ENCODE assay signal across 15 cellular contexts in the genomic region with DNA sequence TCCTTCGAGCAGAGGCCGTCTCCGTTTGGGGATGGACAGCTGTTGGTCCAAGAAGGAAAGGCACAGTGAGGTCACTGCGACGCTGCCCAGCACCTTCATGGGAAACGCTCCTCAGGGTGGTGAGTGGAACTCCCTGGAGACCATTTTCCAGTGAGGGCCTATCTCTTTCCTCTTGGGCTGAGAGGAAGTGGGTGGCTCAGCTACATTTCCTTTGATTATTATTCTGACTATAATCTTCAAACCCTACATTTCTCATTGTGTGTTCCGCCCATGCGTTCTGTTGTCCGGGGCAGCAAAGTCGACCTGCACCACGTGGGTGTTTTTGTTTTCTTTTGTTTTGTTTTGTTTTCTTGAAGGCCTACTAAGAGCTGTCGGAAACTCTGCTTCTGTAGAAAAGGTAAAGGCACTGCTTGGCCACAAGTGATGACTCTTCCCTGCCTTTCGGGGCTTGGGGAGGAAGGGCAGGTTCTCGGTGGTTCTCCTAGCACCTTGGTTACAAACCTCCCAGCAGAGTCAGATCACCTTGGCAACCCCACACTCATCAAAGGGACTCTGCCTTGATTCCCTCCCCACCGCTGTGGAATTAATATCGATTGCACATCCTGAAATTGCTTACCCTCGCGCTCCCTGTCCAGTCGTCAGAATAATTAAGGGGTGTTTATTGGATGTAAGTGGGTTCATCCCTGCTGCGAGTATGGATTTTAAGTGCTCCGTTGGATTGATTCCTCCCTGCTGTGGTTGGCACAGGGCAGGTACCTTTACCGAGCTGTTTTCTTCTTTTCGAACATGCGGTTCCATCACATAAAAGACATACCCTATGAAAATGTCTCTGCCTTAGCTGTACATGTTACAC. TPM values are rescaled to one million over a fixed set of nuclear protein-coding genes. Genes with fewer than 3 reads are reported as not detected.
DNase-seq lines count a peak whose midpoint lies in the region; ATAC-seq and TF ChIP-seq lines count a peak whose summit lies in the region.
"Had no signal": no experiment of that assay in that cellular context is flagged by ENCODE, and none has a peak within 500 bp of the region (broad histone marks: within the 10 kb centered on the region; RNA-seq: fewer than 3 reads in every experiment).

No MANE protein-coding gene starts in this region.

- CTCF ChIA-PET in activated naive CD4-positive, alpha-beta T cell treated with anti-CD3 and anti-CD28 coated beads for 36 hours (lab: Charles Lee), result interaction anchor here (0.6 kb wide), 1 partner anchor 38 kb away, joined by 3 read pairs; no protein-coding TSS in a partner anchor
- CTCF ChIA-PET in SK-N-SH (lab: Yijun Ruan, JAX), result interaction anchor here (1.6 kb wide), 1 partner anchor 55 kb away, joined by 4 read pairs; no protein-coding TSS in a partner anchor

- H3F3A ChIP-seq in SK-N-SH (replicated peaks; ENCODE audit: insufficient read depth), result no peaks in the 10 kb centered on the region

- TF ChIP-seq EP300 in stomach (IDR thresholded peaks at IDR 0.05) (no peak), SK-N-SH (IDR thresholded peaks at IDR 0.05; ENCODE audit: borderline replicate concordance in 1 of 2, low read depth in 1 of 2, low read length in 1 of 2) (no peak)

- WGBS in stomach, 5 donors, result 73 to 79% (median 77%) methylated on average over 24 of the region's 24 CpGs
- WGBS in SK-N-SH (ENCODE audit: low lambda C conversion rate), result 93% methylated on average over 21 of the region's 24 CpGs

- no peak for TF ChIP-seq POLR2A in stomach (IDR thresholded peaks at IDR 0.05)

- no peak for TF ChIP-seq RAD21 in SK-N-SH (IDR thresholded peaks at IDR 0.05; ENCODE audit: low read length)

- H3K27me3 ChIP-seq in stomach (no peaks in the 10 kb centered on the region), SK-N-SH (ENCODE audit: insufficient read depth) (no peaks in the 10 kb centered on the region)
- H3K27me3 ChIP-seq: body of pancreas, vagina had no signal

- intact Hi-C loops in activated naive CD4-positive, alpha-beta T cell treated with anti-CD3 and anti-CD28 coated beads for 36 hours (cut with micrococcal nuclease), result no loop called here
- intact Hi-C loops in stomach (cut with DNase I; ENCODE audit: low total_unique reads), result no loop called here

- TF ChIP-seq CTCF in stomach (IDR thresholded peaks at IDR 0.05) (no peak), SK-N-SH (IDR thresholded peaks at IDR 0.05) (no peak)

- H3K4me1 Mint-ChIP-seq in activated naive CD4-positive, alpha-beta T cell treated with anti-CD3 and anti-CD28 coated beads for 36 hours (ENCODE audit: low read depth), result peaks cover 21% of the 10 kb centered on the region
- H3K4me1 Mint-ChIP-seq in activated T-helper 17 cell treated with anti-CD3 and anti-CD28 coated beads, Interleukin-2, amount 50 U/mL, for 72 hours, result peaks cover 23% of the 10 kb centered on the region
- peaks cover 15 to 16% of the 10 kb centered on the region in 2 donors for H3K4me1 Mint-ChIP-seq in immature natural killer cell

- H3K9ac ChIP-seq in SK-N-SH, result no peak overlapping the region

- no peaks in the 10 kb centered on the region for H3K9me3 ChIP-seq in stomach
- H3K9me3 ChIP-seq in SK-N-SH, result no peaks in the 10 kb centered on the region
- H3K9me3 ChIP-seq: body of pancreas, vagina had no signal

- no peak overlapping the region for H3K4me3 Mint-ChIP-seq in activated naive CD4-positive, alpha-beta T cell treated with anti-CD3 and anti-CD28 coated beads for 36 hours
- peak overlapping the region; percentile 62 for H3K4me3 Mint-ChIP-seq in activated T-helper 17 cell treated with anti-CD3 and anti-CD28 coated beads, Interleukin-2, amount 50 U/mL, for 72 hours
- H3K4me3 Mint-ChIP-seq in immature natural killer cell, result no peak overlapping the region

- H3K9me2 ChIP-seq in SK-N-SH, result no peaks in the 10 kb centered on the region

- H3K79me2 ChIP-seq in SK-N-SH (ENCODE audit: insufficient read depth), result peaks cover 10% of the 10 kb centered on the region; the same call in 1 of the 2 replicates

- H2AFZ ChIP-seq in SK-N-SH (ENCODE audit: low read depth), result no peak overlapping the region

- H3K4me3 ChIP-seq in stomach, result no peak overlapping the region
- no peak overlapping the region for H3K4me3 ChIP-seq in SK-N-SH (ENCODE audit: low read depth in 2 of 2, low read length in 1 of 2)
- H3K4me3 ChIP-seq: body of pancreas, vagina had no signal

- POLR2A ChIA-PET in SK-N-SH (lab: Yijun Ruan, JAX), result interaction anchor here (0.6 kb wide), 1 partner anchor 358 kb away, joined by 3 read pairs; no protein-coding TSS in a partner anchor

- H3K27ac Mint-ChIP-seq in activated naive CD4-positive, alpha-beta T cell treated with anti-CD3 and anti-CD28 coated beads for 36 hours, result no peak overlapping the region
- H3K27ac Mint-ChIP-seq in activated T-helper 17 cell treated with anti-CD3 and anti-CD28 coated beads, Interleukin-2, amount 50 U/mL, for 72 hours, result peak overlapping the region; percentile 85
- no peak overlapping the region for H3K27ac Mint-ChIP-seq in immature natural killer cell
- H3K27ac Mint-ChIP-seq: progenitor cell of endocrine pancreas had no signal

- peak; percentile 76 for ATAC-seq in activated T-helper 17 cell treated with anti-CD3 and anti-CD28 coated beads, Interleukin-2, amount 50 U/mL, for 72 hours (replicated peaks)
- ATAC-seq in left lobe of liver, result peak; percentile 23
- ATAC-seq: body of pancreas had no signal

- H3K36me3 Mint-ChIP-seq in activated naive CD4-positive, alpha-beta T cell treated with anti-CD3 and anti-CD28 coated beads for 36 hours (ENCODE audit: low read depth), result peaks cover 2% of the 10 kb centered on the region
- peaks cover 10% of the 10 kb centered on the region for H3K36me3 Mint-ChIP-seq in activated T-helper 17 cell treated with anti-CD3 and anti-CD28 coated beads, Interleukin-2, amount 50 U/mL, for 72 hours (ENCODE audit: low read depth)
- peaks cover 0 to 5% (median 0%) of the 10 kb centered on the region in 3 donors for H3K36me3 Mint-ChIP-seq in immature natural killer cell

- no peaks in the 10 kb centered on the region; the same call in 1 of the 2 replicates for H4K20me1 ChIP-seq in SK-N-SH (ENCODE audit: insufficient read depth)

- peaks cover 9% of the 10 kb centered on the region for H3K27me3 Mint-ChIP-seq in activated naive CD4-positive, alpha-beta T cell treated with anti-CD3 and anti-CD28 coated beads for 36 hours (ENCODE audit: low read depth)
- H3K27me3 Mint-ChIP-seq in activated T-helper 17 cell treated with anti-CD3 and anti-CD28 coated beads, Interleukin-2, amount 50 U/mL, for 72 hours, result no peaks in the 10 kb centered on the region
- H3K27me3 Mint-ChIP-seq in immature natural killer cell (ENCODE audit: low read depth in 3 of 3), result peaks cover 6 to 9% (median 7%) of the 10 kb centered on the region in 3 donors

- no peak overlapping the region for H3K4me2 ChIP-seq in SK-N-SH

- H3K36me3 ChIP-seq in stomach, result no peaks in the 10 kb centered on the region
- H3K36me3 ChIP-seq in SK-N-SH (replicated peaks in 1 of 2; ENCODE audit: control insufficient read depth in 1 of 2, insufficient read depth in 2 of 2, low read length in 1 of 2), result no peaks in the 10 kb centered on the region
- H3K36me3 ChIP-seq: vagina had no signal

- peaks cover 0 to 11% (median 4%) of the 10 kb centered on the region in 4 donors for H3K4me1 ChIP-seq in stomach
- no peaks in the 10 kb centered on the region for H3K4me1 ChIP-seq in SK-N-SH (ENCODE audit: control insufficient read depth in 1 of 2, insufficient read depth in 2 of 2, low read depth in 1 of 2, low read length in 1 of 2)

- H3K27ac ChIP-seq in stomach (peak overlapping the region in 4 of 5 donors; percentile 32 to 59 (median 44)), SK-N-SH (ENCODE audit: low read depth in 2 of 2, low read length in 1 of 2) (no peak overlapping the region)
- H3K27ac ChIP-seq: RWPE1 had no signal

- peak; percentile 10 for DNase-seq in activated naive CD4-positive, alpha-beta T cell treated with anti-CD3 and anti-CD28 coated beads for 36 hours
- DNase-seq in activated naive CD4-positive, alpha-beta T cell (lab: John Stamatoyannopoulos, UW), result no peak
- DNase-seq in left lobe of liver (ENCODE audit: low spot score) (no peak), stomach (no peak), SK-N-SH (no peak), immature natural killer cell (no peak), DMS153 treated with DMSO at 0.1 percent for 48 hours (lab: John Stamatoyannopoulos, UW; ENCODE audit: unreplicated experiment) (no peak)
- DNase-seq: body of pancreas, kidney glomerular epithelial cell, NCI-H1694 treated with DMSO at 0.1 percent for 48 hours had no signal

- no peaks in the 10 kb centered on the region for H3K9me3 Mint-ChIP-seq in activated naive CD4-positive, alpha-beta T cell treated with anti-CD3 and anti-CD28 coated beads for 36 hours
- H3K9me3 Mint-ChIP-seq in activated T-helper 17 cell treated with anti-CD3 and anti-CD28 coated beads, Interleukin-2, amount 50 U/mL, for 72 hours, result no peaks in the 10 kb centered on the region
- no peaks in the 10 kb centered on the region for H3K9me3 Mint-ChIP-seq in immature natural killer cell

TF ChIP-seq in SK-N-SH, 30 proteins besides CTCF, POLR2A, EP300 and RAD21 (continues in another document):
- TF ChIP-seq, protein P1, sequence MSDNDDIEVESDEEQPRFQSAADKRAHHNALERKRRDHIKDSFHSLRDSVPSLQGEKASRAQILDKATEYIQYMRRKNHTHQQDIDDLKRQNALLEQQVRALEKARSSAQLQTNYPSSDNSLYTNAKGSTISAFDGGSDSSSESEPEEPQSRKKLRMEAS (IDR thresholded peaks at IDR 0.05; ENCODE audit: low read depth), result no peak
- TF ChIP-seq GABPA (IDR thresholded peaks at IDR 0.05; ENCODE audit: low read depth) (no peak), RCOR1 (IDR thresholded peaks at IDR 0.05; ENCODE audit: low read length) (no peak), EZH2phosphoT487 (IDR thresholded peaks at IDR 0.05; ENCODE audit: borderline replicate concordance, low read depth) (no peak)

RNA-seq across cellular contexts. Expression of gene PARVB, which starts 7.2 kb away (rescaled TPM):
- total RNA-seq in activated naive CD4-positive, alpha-beta T cell treated with anti-CD3 and anti-CD28 coated beads for 36 hours, result 10 to 100 TPM; 37.2 to 37.6 TPM
- total RNA-seq in activated T-helper 17 cell treated with anti-CD3 and anti-CD28 coated beads, Interleukin-2, amount 50 U/mL, for 72 hours, result 10 to 100 TPM; 50.2 to 66.1 TPM
- total RNA-seq in left lobe of liver (14.3 TPM), stomach (100 to 1,000 TPM in 1 of 5 donors, 10 to 100 TPM in 2, 1 to 10 TPM in 2; 2.9 to 143 (median 19.6) TPM)
- polyA plus RNA-seq in stomach (10 to 100 TPM in 2 of 3 donors, 1 to 10 TPM in 1; 6.7 to 24.5 (median 18.5) TPM), SK-N-SH (2012; rRNA removed) (57.7 and 87.8 TPM in 2 replicates), immature natural killer cell (1 to 10 TPM; 1.8 to 3.8 (median 2.7) TPM)
- polyA plus RNA-seq in SK-N-SH (2012; cell fraction: cytosol; rRNA removed), result 50.1 and 52.3 TPM in 2 replicates
- 33.2 and 39.7 TPM in 2 replicates for polyA plus RNA-seq in SK-N-SH (2012; cell fraction: nucleus; rRNA removed)
- total RNA-seq: HT-29 had no signal

Comparison
In these comparisons a context has a peak if more than half of its experiments do, and no peak if none do; other contexts are left out.
1. H3K27ac ChIP-seq: peak in stomach (4 of 5); none in SK-N-SH (0 of 2).